24 cellular contexts compared by ENCODE assay signal in the genomic region with DNA sequence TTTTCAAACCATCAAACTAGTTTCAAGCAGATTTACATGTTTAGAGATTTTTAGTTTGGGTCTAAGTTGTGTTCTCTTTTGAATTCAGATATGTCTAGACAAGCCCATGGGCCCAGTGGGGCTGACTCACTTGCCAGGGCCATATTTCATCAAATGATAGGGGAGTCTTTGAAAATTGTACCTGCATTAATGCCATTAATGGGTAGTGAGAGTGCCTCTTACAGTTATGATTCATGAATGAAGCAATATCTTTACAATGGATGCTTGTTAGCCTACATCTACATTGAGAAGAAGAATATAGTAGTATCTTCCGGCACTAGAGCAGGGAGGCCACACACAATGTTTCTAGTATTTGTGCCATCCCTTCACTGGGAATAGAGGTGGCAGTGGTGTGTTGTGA.
"Had no signal": no experiment of that assay in that cellular context is flagged by ENCODE, and none has a peak within 500 bp of the region (broad histone marks: within the 10 kb centered on the region; RNA-seq: fewer than 3 reads in every experiment).

No MANE protein-coding gene starts in this region.

- H3K4me2 ChIP-seq: KMS-11, PC-9 had no signal

- H3K9ac ChIP-seq: KMS-11 had no signal

- H3K4me3 ChIP-seq: MG63, PC-9, SK-N-MC had no signal

- FAIRE-seq: TTC549 had no signal

- H3K27ac ChIP-seq: KMS-11, PC-9, SK-N-MC had no signal

- H3K36me3 ChIP-seq: MG63 had no signal

- H2AFZ ChIP-seq: PC-9 had no signal

- H3K9me3 ChIP-seq: MG63 had no signal

- H3K27me3 ChIP-seq: MG63 had no signal

- DNase-seq: activated B cell treated with CpG ODN at 0.5 μM for 24 hours; activated CD4-positive, alpha-beta T cell treated with anti-CD3 and anti-CD28 coated beads for 1 hour; activated CD4-positive, alpha-beta T cell treated with anti-CD3 and anti-CD28 coated beads, Interleukin-2, amount 10 ng/mL, durations not matched to agents 24 days and 14 days; activated CD4-positive, alpha-beta T cell treated with anti-CD3 and anti-CD28 coated beads, Interleukin-2, amount 50 U/mL, for 48 hours; activated CD8-positive, alpha-beta memory T cell treated with anti-CD3 and anti-CD28 coated beads, Interleukin-2, amount 10 ng/mL, durations not matched to agents 7 days and 5 days; activated effector memory CD4-positive, alpha-beta T cell treated with Interleukin-2 at 50 U/mL for 16 hours; activated naive CD4-positive, alpha-beta T cell; activated T-cell treated with anti-CD3 and anti-CD28 coated beads, Interleukin-2, amount 50 U/mL, for 24 hours; aorta; MG63; MV-4-11; NCI-H1092 treated with DMSO at 0.1 percent for 48 hours; NCI-H1436; NCI-H1694 treated with DMSO at 0.1 percent for 48 hours; NCI-H2029 treated with DMSO at 0.1 percent for 48 hours; NCI-H446; NCI-H524; PC-9; T-cell; T-helper 2 cell; T1000 had no signal
